Comparison of ENCODE assay signal across 8 cellular contexts in the genomic region with DNA sequence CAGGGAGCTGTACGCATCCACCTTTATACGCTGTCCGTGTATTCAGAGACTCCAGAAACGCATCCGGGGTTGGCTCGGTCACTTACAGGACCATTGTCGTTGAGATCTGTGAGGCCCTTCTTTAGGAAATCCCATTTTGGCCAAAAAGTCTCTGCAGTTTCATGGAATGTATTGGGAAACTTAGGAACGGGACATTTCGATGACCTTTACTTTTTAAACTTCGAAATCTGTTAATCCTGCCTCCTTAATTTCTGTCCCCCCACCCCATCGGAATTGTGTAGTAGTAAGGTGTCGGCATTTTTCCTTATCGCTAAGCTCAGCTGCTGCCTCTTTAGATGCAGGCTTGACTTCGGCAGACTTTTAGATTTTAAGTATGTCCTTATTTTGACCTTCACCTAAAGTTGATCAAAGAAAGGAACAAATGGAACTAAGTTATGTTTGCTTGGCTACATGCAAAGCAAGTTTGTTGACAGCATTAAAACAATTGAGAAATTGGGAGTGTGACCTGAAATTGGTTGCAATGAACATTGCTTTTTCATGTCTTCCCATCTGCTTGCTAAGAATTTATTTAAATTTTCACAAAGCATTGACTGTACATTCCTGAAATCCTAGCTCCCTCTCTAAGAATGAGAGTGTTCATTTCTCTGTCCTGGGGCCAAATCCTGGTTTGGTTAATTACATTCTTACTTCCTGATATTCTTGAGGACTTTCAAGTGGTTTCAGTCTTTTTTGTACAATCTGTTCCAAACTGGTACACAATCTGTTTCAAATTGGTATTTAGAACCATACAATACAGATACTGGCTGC. TPM values are rescaled to one million over a fixed set of nuclear protein-coding genes. Genes with fewer than 3 reads are reported as not detected.
DNase-seq lines count a peak whose midpoint lies in the region; ATAC-seq lines count a peak whose summit lies in the region.

No MANE protein-coding gene starts in this region.

- H3K27me3 ChIP-seq in iPS-20b (ENCODE audit: insufficient read depth, low read length) = peaks cover 17% of the 10 kb centered on the region

- peak overlapping the region; percentile 88 for H3K27ac Mint-ChIP-seq in activated T-cell treated with anti-CD3 and anti-CD28 coated beads, Interleukin-2, amount 50 U/mL, for 72 hours
- peak overlapping the region; percentile 77 for H3K27ac Mint-ChIP-seq in activated naive CD8-positive, alpha-beta T cell treated with anti-CD3 and anti-CD28 coated beads, Interleukin-2, amount 50 U/mL, for 24 hours

- ATAC-seq in activated T-cell treated with anti-CD3 and anti-CD28 coated beads, Interleukin-2, amount 50 U/mL, for 72 hours (replicated peaks in 1 of 2) = no peak
- ATAC-seq in activated naive CD8-positive, alpha-beta T cell treated with anti-CD3 and anti-CD28 coated beads, Interleukin-2, amount 50 U/mL, for 24 hours = no peak
- ATAC-seq in HG02571 (IDR thresholded peaks at IDR 0.05; ENCODE audit: unreplicated experiment) (no peak), left colon (no peak), HG02840 (IDR thresholded peaks at IDR 0.05; ENCODE audit: low FRiP score, unreplicated experiment) (no peak)

- peak overlapping the region; percentile 86 to 87 for H3K4me3 Mint-ChIP-seq in activated T-cell treated with anti-CD3 and anti-CD28 coated beads, Interleukin-2, amount 50 U/mL, for 72 hours
- peak overlapping the region; percentile 79 for H3K4me3 Mint-ChIP-seq in activated naive CD8-positive, alpha-beta T cell treated with anti-CD3 and anti-CD28 coated beads, Interleukin-2, amount 50 U/mL, for 24 hours

- H3K27ac ChIP-seq in iPS-20b (ENCODE audit: low read length) (no peak overlapping the region), substantia nigra (ENCODE audit: low read depth, low read length, poor library complexity, severe bottlenecking) (peak overlapping the region; percentile 77)

- peaks cover 36% of the 10 kb centered on the region for H3K4me1 Mint-ChIP-seq in activated T-cell treated with anti-CD3 and anti-CD28 coated beads, Interleukin-2, amount 50 U/mL, for 72 hours (ENCODE audit: low read depth)
- H3K4me1 Mint-ChIP-seq in activated naive CD8-positive, alpha-beta T cell treated with anti-CD3 and anti-CD28 coated beads, Interleukin-2, amount 50 U/mL, for 24 hours = peaks cover 34% of the 10 kb centered on the region

- H3K36me3 ChIP-seq in iPS-20b (ENCODE audit: insufficient read depth, low read depth, low read length) = no peaks in the 10 kb centered on the region

- peaks cover 16% of the 10 kb centered on the region for H3K4me1 ChIP-seq in iPS-20b (ENCODE audit: insufficient read depth, low read length)

- H3K9ac ChIP-seq in iPS-20b (ENCODE audit: low read depth, low read length) = peak overlapping the region; percentile 71; the same call in 1 of the 2 replicates

- intact Hi-C loops in left colon (cut with DNase I, micrococcal nuclease) = loop anchor here in 1 of 2 donors (10.0 kb wide), 1 partner anchor 119 kb away; no protein-coding TSS in a partner anchor

- DNase-seq in activated T-cell treated with anti-CD3 and anti-CD28 coated beads, Interleukin-2, amount 50 U/mL, for 72 hours = no peak
- DNase-seq in activated T-cell treated with anti-CD3 and anti-CD28 coated beads, Interleukin-2, amount 50 U/mL, for 1 hour = no peak
- DNase-seq in activated naive CD8-positive, alpha-beta T cell treated with anti-CD3 and anti-CD28 coated beads, Interleukin-2, amount 50 U/mL, for 24 hours = no peak
- no peak for DNase-seq in substantia nigra (lab: John Stamatoyannopoulos, UW)
- DNase-seq in left colon = no peak

- H3K9me3 Mint-ChIP-seq in activated T-cell treated with anti-CD3 and anti-CD28 coated beads, Interleukin-2, amount 50 U/mL, for 72 hours = peaks cover 14 to 19% of the 10 kb centered on the region in 2 donors
- H3K9me3 Mint-ChIP-seq in activated naive CD8-positive, alpha-beta T cell treated with anti-CD3 and anti-CD28 coated beads, Interleukin-2, amount 50 U/mL, for 24 hours = peaks cover 23% of the 10 kb centered on the region

- H3K36me3 Mint-ChIP-seq in activated T-cell treated with anti-CD3 and anti-CD28 coated beads, Interleukin-2, amount 50 U/mL, for 72 hours (ENCODE audit: insufficient read depth in 2 of 2) = peaks cover 10 to 21% of the 10 kb centered on the region in 2 donors
- peaks cover 7% of the 10 kb centered on the region for H3K36me3 Mint-ChIP-seq in activated naive CD8-positive, alpha-beta T cell treated with anti-CD3 and anti-CD28 coated beads, Interleukin-2, amount 50 U/mL, for 24 hours (ENCODE audit: low read depth)

- peak overlapping the region; percentile 78 for H3K4me3 ChIP-seq in iPS-20b (ENCODE audit: low read length)

- no peaks in the 10 kb centered on the region for H3K9me3 ChIP-seq in iPS-20b (ENCODE audit: insufficient read depth, low read depth, low read length)

- H3K27me3 Mint-ChIP-seq in activated T-cell treated with anti-CD3 and anti-CD28 coated beads, Interleukin-2, amount 50 U/mL, for 72 hours (ENCODE audit: low read depth) = peaks cover 31% of the 10 kb centered on the region
- peaks cover 49% of the 10 kb centered on the region for H3K27me3 Mint-ChIP-seq in activated naive CD8-positive, alpha-beta T cell treated with anti-CD3 and anti-CD28 coated beads, Interleukin-2, amount 50 U/mL, for 24 hours

RNA-seq across cellular contexts. Expression of a gene that starts 0.9 kb away (rescaled TPM):
- total RNA-seq in activated T-cell treated with anti-CD3 and anti-CD28 coated beads, Interleukin-2, amount 50 U/mL, for 72 hours = 1 to 10 TPM; 3.7 to 6.0 TPM
- 10 to 100 TPM; 47.4 to 55.1 TPM for total RNA-seq in left colon

Comparison
In these comparisons a context has a peak if more than half of its experiments do, and no peak if none do; other contexts are left out.
1. RNA of a gene that starts 0.9 kb away (total RNA-seq): 47.4 to 55.1 TPM in left colon; 3.7 to 6.0 TPM in activated T-cell treated with anti-CD3 and anti-CD28 coated beads, Interleukin-2, amount 50 U/mL, for 72 hours; every median in the first group is over 4 times any median in the second.